14 cellular contexts compared by ENCODE assay signal in the genomic region with DNA sequence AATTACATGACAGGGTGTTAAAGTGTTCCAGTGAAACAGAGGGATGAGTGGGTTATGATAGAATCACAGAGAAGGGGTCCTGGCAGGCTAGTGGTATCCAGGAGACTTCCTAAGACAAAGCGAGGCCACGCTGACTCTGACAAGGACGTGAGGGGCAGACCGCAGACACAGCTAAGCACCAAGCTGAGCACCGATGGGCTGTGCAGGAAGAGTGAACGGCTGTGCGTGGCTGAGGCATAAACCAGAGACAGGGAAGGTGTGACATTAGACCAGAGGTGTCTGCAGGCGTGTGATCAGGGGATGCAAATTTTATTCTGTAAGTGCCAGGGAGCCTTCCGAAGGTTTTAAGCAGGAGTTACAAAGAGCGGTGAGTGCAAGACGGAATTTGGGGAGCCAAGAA.
"Had no signal": no experiment of that assay in that cellular context is flagged by ENCODE, and none has a peak within 500 bp of the region (broad histone marks: within the 10 kb centered on the region; RNA-seq: fewer than 3 reads in every experiment).

No MANE protein-coding gene starts in this region.

- H3K4me3 ChIP-seq: coronary artery, left ventricle myocardium inferior, lung, ovary, right atrium auricular region, sigmoid colon, skin epidermis had no signal

- H3K36me3 ChIP-seq: ovary had no signal

- H3K27ac ChIP-seq: coronary artery, left ventricle myocardium inferior, ovary, right atrium auricular region, sigmoid colon, skin epidermis had no signal

- H3K27me3 ChIP-seq: ovary, right atrium auricular region, sigmoid colon had no signal

- H3K4me1 ChIP-seq: left ventricle myocardium inferior, right atrium auricular region, sigmoid colon had no signal

- DNase-seq: effector CD4-positive, alpha-beta T cell; kidney; left cardiac atrium; left ventricle myocardium inferior; midbrain; ovary; sigmoid colon; stimulated activated CD4-positive, alpha-beta T cell treated with anti-CD3 and anti-CD28 coated beads, Interleukin-12 subunit alpha, Interleukin-12 subunit beta, amount 100 ng/mL, for 4 hours; stimulated activated naive CD4-positive, alpha-beta T cell treated with Interleukin-2 at 50 U/mL for 16 hours; trophoblast cell had no signal

- ATAC-seq: left cardiac atrium had no signal
